1 cellular context compared by ENCODE assay signal in the genomic region with DNA sequence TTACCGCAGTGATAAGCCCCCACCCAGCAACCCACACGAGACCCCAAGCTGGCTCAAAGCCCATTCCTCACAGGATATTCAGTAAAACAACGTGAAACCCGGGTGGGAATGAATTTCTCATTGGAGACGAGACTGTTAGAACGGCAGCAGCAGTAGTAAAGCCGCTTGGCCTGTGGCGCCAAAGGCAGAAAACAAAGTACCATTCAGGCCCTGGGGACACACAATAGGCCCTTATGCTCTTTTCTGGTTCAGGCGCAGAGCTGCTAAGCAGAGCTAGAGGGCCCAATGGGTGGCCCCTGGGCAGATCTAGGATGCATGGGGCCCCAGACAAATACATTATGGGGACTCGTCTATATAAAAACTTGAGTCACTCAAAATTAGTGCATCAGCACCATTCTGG.
A peak's percentile ranks its signal among the peaks of the same experiment; 100 is the strongest.
TF ChIP-seq lines count a peak whose summit lies in the region.

No MANE protein-coding gene starts in this region.

TF ChIP-seq in HepG2, 621 proteins besides CTCF, POLR2A, EP300 and RAD21 (continued from another document and continues in another):
- TF ChIP-seq ZFP37 (CRISPR knock-in tag; IDR thresholded peaks at IDR 0.05; ENCODE audit: borderline replicate concordance) (no peak), GATAD2A (CRISPR knock-in tag; IDR thresholded peaks at IDR 0.05) (peak; percentile 13; the same call in 1 of the 2 replicates), ZBTB44 (CRISPR knock-in tag; IDR thresholded peaks at IDR 0.05) (no peak), ZSCAN9 (CRISPR knock-in tag; IDR thresholded peaks at IDR 0.05; ENCODE audit: borderline replicate concordance) (no peak), ZBTB33 (CRISPR knock-in tag; IDR thresholded peaks at IDR 0.05) (peak; percentile 99), KLF9 (CRISPR knock-in tag; IDR thresholded peaks at IDR 0.05; ENCODE audit: low read depth) (no peak), IRF2 (CRISPR knock-in tag; IDR thresholded peaks at IDR 0.05) (no peak), NFIB (CRISPR knock-in tag; IDR thresholded peaks at IDR 0.05; ENCODE audit: borderline replicate concordance) (no peak), CBX2 (IDR thresholded peaks at IDR 0.05; ENCODE audit: low read depth, low read length) (no peak), CBX2 (CRISPR knock-in tag; IDR thresholded peaks at IDR 0.05; ENCODE audit: low read depth) (no peak), MBD4 (IDR thresholded peaks at IDR 0.05; ENCODE audit: borderline replicate concordance, low read length) (no peak), DNMT1 (CRISPR knock-in tag; IDR thresholded peaks at IDR 0.05) (no peak), ZNF83 (CRISPR knock-in tag; IDR thresholded peaks at IDR 0.05; ENCODE audit: borderline replicate concordance) (no peak), NR2F6 (IDR thresholded peaks at IDR 0.05) (0 out of 2 replicates have a peak, but pooled peaks have one; percentile 12), NR2F6 (CRISPR knock-in tag; IDR thresholded peaks at IDR 0.05) (no peak), MEIS1 (CRISPR knock-in tag; IDR thresholded peaks at IDR 0.05; ENCODE audit: borderline replicate concordance) (no peak), ZBTB3 (CRISPR knock-in tag; IDR thresholded peaks at IDR 0.05; ENCODE audit: borderline replicate concordance, low read depth) (no peak), ZNF678 (CRISPR knock-in tag; IDR thresholded peaks at IDR 0.05) (no peak), ARHGAP35 (CRISPR knock-in tag; IDR thresholded peaks at IDR 0.05; ENCODE audit: borderline replicate concordance) (no peak), NR2F1 (CRISPR knock-in tag; IDR thresholded peaks at IDR 0.05) (no peak), ZNF644 (CRISPR knock-in tag; IDR thresholded peaks at IDR 0.05; ENCODE audit: low read depth) (peak; percentile 45; the same call in 1 of the 2 replicates), ZFP90 (CRISPR knock-in tag; IDR thresholded peaks at IDR 0.05; ENCODE audit: borderline replicate concordance) (no peak), ZC3H4 (CRISPR knock-in tag; IDR thresholded peaks at IDR 0.05; ENCODE audit: borderline replicate concordance) (no peak), ARNT2 (CRISPR knock-in tag; IDR thresholded peaks at IDR 0.05; ENCODE audit: low read depth) (no peak), NR2C2 (CRISPR knock-in tag; IDR thresholded peaks at IDR 0.05; ENCODE audit: borderline replicate concordance) (no peak), ZSCAN20 (CRISPR knock-in tag; IDR thresholded peaks at IDR 0.05; ENCODE audit: borderline replicate concordance) (no peak), MED1 (CRISPR knock-in tag; IDR thresholded peaks at IDR 0.05) (no peak), MAFK (conservative IDR thresholded peaks at IDR 0.05 in 1 of 2, IDR thresholded peaks at IDR 0.05 in 1 of 2; ENCODE audit: low read length in 2 of 2) (no peak), NFIC (IDR thresholded peaks at IDR 0.05; ENCODE audit: low read length) (no peak), REL (CRISPR knock-in tag; conservative IDR thresholded peaks at IDR 0.05) (no peak), ARID2 (CRISPR knock-in tag; IDR thresholded peaks at IDR 0.05; ENCODE audit: borderline replicate concordance) (no peak), ZNF589 (CRISPR knock-in tag; conservative IDR thresholded peaks at IDR 0.05) (no peak), ZNF124 (CRISPR knock-in tag; IDR thresholded peaks at IDR 0.05) (no peak), HOXA3 (CRISPR knock-in tag; IDR thresholded peaks at IDR 0.05) (no peak), MZF1 (CRISPR knock-in tag; IDR thresholded peaks at IDR 0.05; ENCODE audit: borderline replicate concordance) (no peak), KLF12 (CRISPR knock-in tag; IDR thresholded peaks at IDR 0.05; ENCODE audit: borderline replicate concordance) (no peak), SRY (CRISPR knock-in tag; IDR thresholded peaks at IDR 0.05) (peak; percentile 59; the same call in 1 of the 2 replicates), ZNF468 (CRISPR knock-in tag; IDR thresholded peaks at IDR 0.05) (no peak), ARID3A (IDR thresholded peaks at IDR 0.05; ENCODE audit: low read depth, low read length) (no peak), GMEB1 (CRISPR knock-in tag; IDR thresholded peaks at IDR 0.05; ENCODE audit: borderline replicate concordance) (no peak), ZFP41 (CRISPR knock-in tag; IDR thresholded peaks at IDR 0.05; ENCODE audit: borderline replicate concordance) (no peak), SETDB1 (CRISPR knock-in tag; IDR thresholded peaks at IDR 0.05; ENCODE audit: borderline replicate concordance) (no peak), RARA (CRISPR knock-in tag; IDR thresholded peaks at IDR 0.05) (no peak)
- TF ChIP-seq, protein P1, sequence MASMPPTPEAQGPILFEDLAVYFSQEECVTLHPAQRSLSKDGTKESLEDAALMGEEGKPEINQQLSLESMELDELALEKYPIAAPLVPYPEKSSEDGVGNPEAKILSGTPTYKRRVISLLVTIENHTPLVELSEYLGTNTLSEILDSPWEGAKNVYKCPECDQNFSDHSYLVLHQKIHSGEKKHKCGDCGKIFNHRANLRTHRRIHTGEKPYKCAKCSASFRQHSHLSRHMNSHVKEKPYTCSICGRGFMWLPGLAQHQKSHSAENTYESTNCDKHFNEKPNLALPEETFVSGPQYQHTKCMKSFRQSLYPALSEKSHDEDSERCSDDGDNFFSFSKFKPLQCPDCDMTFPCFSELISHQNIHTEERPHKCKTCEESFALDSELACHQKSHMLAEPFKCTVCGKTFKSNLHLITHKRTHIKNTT (CRISPR knock-in tag; IDR thresholded peaks at IDR 0.05) = no peak
- TF ChIP-seq, protein P2, sequence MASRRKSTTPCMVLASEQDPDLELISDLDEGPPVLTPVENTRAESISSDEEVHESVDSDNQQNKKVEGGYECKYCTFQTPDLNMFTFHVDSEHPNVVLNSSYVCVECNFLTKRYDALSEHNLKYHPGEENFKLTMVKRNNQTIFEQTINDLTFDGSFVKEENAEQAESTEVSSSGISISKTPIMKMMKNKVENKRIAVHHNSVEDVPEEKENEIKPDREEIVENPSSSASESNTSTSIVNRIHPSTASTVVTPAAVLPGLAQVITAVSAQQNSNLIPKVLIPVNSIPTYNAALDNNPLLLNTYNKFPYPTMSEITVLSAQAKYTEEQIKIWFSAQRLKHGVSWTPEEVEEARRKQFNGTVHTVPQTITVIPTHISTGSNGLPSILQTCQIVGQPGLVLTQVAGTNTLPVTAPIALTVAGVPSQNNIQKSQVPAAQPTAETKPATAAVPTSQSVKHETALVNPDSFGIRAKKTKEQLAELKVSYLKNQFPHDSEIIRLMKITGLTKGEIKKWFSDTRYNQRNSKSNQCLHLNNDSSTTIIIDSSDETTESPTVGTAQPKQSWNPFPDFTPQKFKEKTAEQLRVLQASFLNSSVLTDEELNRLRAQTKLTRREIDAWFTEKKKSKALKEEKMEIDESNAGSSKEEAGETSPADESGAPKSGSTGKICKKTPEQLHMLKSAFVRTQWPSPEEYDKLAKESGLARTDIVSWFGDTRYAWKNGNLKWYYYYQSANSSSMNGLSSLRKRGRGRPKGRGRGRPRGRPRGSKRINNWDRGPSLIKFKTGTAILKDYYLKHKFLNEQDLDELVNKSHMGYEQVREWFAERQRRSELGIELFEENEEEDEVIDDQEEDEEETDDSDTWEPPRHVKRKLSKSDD (CRISPR knock-in tag; IDR thresholded peaks at IDR 0.05; ENCODE audit: low read depth) = no peak
- TF ChIP-seq, protein P3, sequence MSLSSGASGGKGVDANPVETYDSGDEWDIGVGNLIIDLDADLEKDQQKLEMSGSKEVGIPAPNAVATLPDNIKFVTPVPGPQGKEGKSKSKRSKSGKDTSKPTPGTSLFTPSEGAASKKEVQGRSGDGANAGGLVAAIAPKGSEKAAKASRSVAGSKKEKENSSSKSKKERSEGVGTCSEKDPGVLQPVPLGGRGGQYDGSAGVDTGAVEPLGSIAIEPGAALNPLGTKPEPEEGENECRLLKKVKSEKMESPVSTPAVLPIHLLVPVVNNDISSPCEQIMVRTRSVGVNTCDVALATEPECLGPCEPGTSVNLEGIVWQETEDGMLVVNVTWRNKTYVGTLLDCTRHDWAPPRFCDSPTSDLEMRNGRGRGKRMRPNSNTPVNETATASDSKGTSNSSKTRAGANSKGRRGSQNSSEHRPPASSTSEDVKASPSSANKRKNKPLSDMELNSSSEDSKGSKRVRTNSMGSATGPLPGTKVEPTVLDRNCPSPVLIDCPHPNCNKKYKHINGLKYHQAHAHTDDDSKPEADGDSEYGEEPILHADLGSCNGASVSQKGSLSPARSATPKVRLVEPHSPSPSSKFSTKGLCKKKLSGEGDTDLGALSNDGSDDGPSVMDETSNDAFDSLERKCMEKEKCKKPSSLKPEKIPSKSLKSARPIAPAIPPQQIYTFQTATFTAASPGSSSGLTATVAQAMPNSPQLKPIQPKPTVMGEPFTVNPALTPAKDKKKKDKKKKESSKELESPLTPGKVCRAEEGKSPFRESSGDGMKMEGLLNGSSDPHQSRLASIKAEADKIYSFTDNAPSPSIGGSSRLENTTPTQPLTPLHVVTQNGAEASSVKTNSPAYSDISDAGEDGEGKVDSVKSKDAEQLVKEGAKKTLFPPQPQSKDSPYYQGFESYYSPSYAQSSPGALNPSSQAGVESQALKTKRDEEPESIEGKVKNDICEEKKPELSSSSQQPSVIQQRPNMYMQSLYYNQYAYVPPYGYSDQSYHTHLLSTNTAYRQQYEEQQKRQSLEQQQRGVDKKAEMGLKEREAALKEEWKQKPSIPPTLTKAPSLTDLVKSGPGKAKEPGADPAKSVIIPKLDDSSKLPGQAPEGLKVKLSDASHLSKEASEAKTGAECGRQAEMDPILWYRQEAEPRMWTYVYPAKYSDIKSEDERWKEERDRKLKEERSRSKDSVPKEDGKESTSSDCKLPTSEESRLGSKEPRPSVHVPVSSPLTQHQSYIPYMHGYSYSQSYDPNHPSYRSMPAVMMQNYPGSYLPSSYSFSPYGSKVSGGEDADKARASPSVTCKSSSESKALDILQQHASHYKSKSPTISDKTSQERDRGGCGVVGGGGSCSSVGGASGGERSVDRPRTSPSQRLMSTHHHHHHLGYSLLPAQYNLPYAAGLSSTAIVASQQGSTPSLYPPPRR (CRISPR knock-in tag; IDR thresholded peaks at IDR 0.05; ENCODE audit: borderline replicate concordance) = no peak
- TF ChIP-seq, protein P4, sequence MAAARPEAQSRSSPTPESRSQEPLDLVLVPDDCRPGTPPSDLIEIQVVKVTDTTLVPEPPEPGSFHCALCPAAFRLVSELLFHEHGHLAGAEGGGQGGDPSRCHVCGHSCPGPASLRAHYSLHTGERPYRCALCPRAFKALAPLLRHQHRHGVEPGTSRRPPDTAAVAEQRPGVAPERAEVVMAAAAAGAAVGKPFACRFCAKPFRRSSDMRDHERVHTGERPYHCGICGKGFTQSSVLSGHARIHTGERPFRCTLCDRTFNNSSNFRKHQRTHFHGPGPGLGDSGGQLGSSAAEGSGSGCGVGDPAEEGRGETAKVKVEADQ (CRISPR knock-in tag; IDR thresholded peaks at IDR 0.05; ENCODE audit: borderline replicate concordance) = no peak
